10 cellular contexts compared by ENCODE assay signal in genomic region chr3:123421353-123422174, GRCh38. TPM values are rescaled to one million over a fixed set of nuclear protein-coding genes. Genes with fewer than 3 reads are reported as not detected.
DNase-seq lines count a peak whose midpoint lies in the region; ATAC-seq lines count a peak whose summit lies in the region.
"Had no signal": no experiment of that assay in that cellular context is flagged by ENCODE, and none has a peak within 500 bp of the region (broad histone marks: within the 10 kb centered on the region; RNA-seq: fewer than 3 reads in every experiment).

No MANE protein-coding gene starts in this region.

- DNase-seq in NCI-H1694 (lab: John Stamatoyannopoulos, UW) (peak; percentile 39), caudate nucleus (lab: John Stamatoyannopoulos, UW) (peak in 7 of 61 donors; percentile 19 to 44 (median 27)), mesenteric fat pad (ENCODE audit: low spot score) (no peak), NCI-H187 treated with DMSO at 0.1 percent for 48 hours (lab: John Stamatoyannopoulos, UW) (no peak)
- no peak for DNase-seq in activated effector memory CD4-positive, alpha-beta T cell treated with anti-CD3 and anti-CD28 coated beads, Interleukin-2, amount 50 U/mL, for 16 hours
- DNase-seq: islet precursor cell had no signal

- no peak overlapping the region for H3K27ac ChIP-seq in BLaER1 treated with 17β-estradiol and CSF1 and Interleukin-3, amounts not matched to agents 10 nM and 100 nM
- H3K27ac ChIP-seq in caudate nucleus (ENCODE audit: low read depth, low read length) (peak overlapping the region; percentile 94), mucosa of rectum (ENCODE audit: low read depth in 2 of 2, low read length in 2 of 2) (peak overlapping the region; percentile 56 to 65)
- H3K27ac ChIP-seq: KMS-11 had no signal

- H3K9me3 ChIP-seq in BLaER1 treated with 17β-estradiol and CSF1 and Interleukin-3, amounts not matched to agents 10 nM and 100 nM (replicated peaks in 1 of 11) = peaks cover 0 to 8% (median 0%) of the 10 kb centered on the region in 11 experiments; a peak in 1 of 22 replicates
- H3K9me3 ChIP-seq in mucosa of rectum (ENCODE audit: control insufficient read depth in 2 of 2, low read length in 2 of 2) = no peaks in the 10 kb centered on the region

- H3K4me1 ChIP-seq in BLaER1 treated with 17β-estradiol and CSF1 and Interleukin-3, amounts not matched to agents 10 nM and 100 nM = peaks cover 6 to 100% (median 82%) of the 10 kb centered on the region in 10 experiments; a peak in 19 of 20 replicates
- H3K4me1 ChIP-seq in mucosa of rectum (ENCODE audit: control insufficient read depth in 2 of 2, insufficient read depth in 2 of 2, low read length in 2 of 2) = peaks cover 25 to 34% of the 10 kb centered on the region in 2 donors

- no peaks in the 10 kb centered on the region for H3K27me3 ChIP-seq in BLaER1 treated with 17β-estradiol and CSF1 and Interleukin-3, amounts not matched to agents 10 nM and 100 nM
- no peaks in the 10 kb centered on the region for H3K27me3 ChIP-seq in mucosa of rectum (ENCODE audit: control insufficient read depth in 2 of 2, insufficient read depth in 2 of 2, low read length in 2 of 2)

- peak overlapping the region; percentile 36 to 95 (median 62); a peak in 21 of 22 replicates for H3K4me2 ChIP-seq in BLaER1 treated with 17β-estradiol and CSF1 and Interleukin-3, amounts not matched to agents 10 nM and 100 nM
- H3K4me2 ChIP-seq: KMS-11 had no signal

- H3K9ac ChIP-seq in BLaER1 treated with 17β-estradiol and CSF1 and Interleukin-3, amounts not matched to agents 10 nM and 100 nM = peak overlapping the region in 1 of 11 experiments; percentile 25; a peak in 2 of 22 replicates
- H3K9ac ChIP-seq in mucosa of rectum (ENCODE audit: low read depth in 1 of 2, low read length in 2 of 2) = peak overlapping the region in 1 of 2 donors; percentile 33
- H3K9ac ChIP-seq: KMS-11 had no signal

- H3K36me3 ChIP-seq in BLaER1 treated with 17β-estradiol and CSF1 and Interleukin-3, amounts not matched to agents 10 nM and 100 nM = no peaks in the 10 kb centered on the region
- no peaks in the 10 kb centered on the region for H3K36me3 ChIP-seq in mucosa of rectum (ENCODE audit: control insufficient read depth in 2 of 2, insufficient read depth in 2 of 2, low read length in 2 of 2)

- no peaks in the 10 kb centered on the region for H4K20me1 ChIP-seq in BLaER1 treated with 17β-estradiol and CSF1 and Interleukin-3, amounts not matched to agents 10 nM and 100 nM

- no peak overlapping the region for H3K4me3 ChIP-seq in BLaER1 treated with 17β-estradiol and CSF1 and Interleukin-3, amounts not matched to agents 10 nM and 100 nM
- H3K4me3 ChIP-seq in mucosa of rectum (ENCODE audit: low read length in 2 of 2) = no peak overlapping the region

- ATAC-seq in HG02885 (IDR thresholded peaks at IDR 0.05; ENCODE audit: poor library complexity, unreplicated experiment) = no peak

RNA-seq across cellular contexts. Expression of gene ADCY5, which starts 27.3 kb away (rescaled TPM):
- total RNA-seq in mesenteric fat pad = 107 TPM

Comparison
In these comparisons a context has a peak if more than half of its experiments do, and no peak if none do; other contexts are left out.
1. H3K27ac ChIP-seq: peak in caudate nucleus (single experiment) and mucosa of rectum (2 of 2); none in BLaER1 treated with 17β-estradiol and CSF1 and Interleukin-3, amounts not matched to agents 10 nM and 100 nM (0 of 11).